23 cellular contexts compared by ENCODE assay signal in the genomic region with DNA sequence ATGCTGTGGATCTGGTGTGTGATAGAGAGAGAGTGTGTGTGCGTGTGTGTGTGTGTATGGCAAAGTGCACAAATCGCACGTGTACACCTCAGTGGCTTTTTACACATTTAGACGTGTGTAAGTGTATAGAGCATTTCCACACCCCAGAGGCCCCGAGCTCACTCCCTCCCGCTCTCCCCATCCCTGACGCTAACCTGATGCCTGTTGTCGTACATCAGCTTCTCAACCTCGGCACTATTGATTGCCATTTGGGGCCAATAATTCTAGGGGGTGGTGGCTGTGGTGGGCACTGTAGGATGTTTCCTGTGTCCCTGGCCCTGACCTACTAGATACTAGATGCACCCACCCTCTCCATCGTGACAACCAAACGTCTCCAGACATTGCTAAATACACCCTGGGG. TPM values are rescaled to one million over a fixed set of nuclear protein-coding genes. Genes with fewer than 3 reads are reported as not detected.
DNase-seq lines count a peak whose midpoint lies in the region; ATAC-seq, FAIRE-seq and TF ChIP-seq lines count a peak whose summit lies in the region.
"Had no signal": no experiment of that assay in that cellular context is flagged by ENCODE, and none has a peak within 500 bp of the region (broad histone marks: within the 10 kb centered on the region; RNA-seq: fewer than 3 reads in every experiment).

No MANE protein-coding gene starts in this region.

- no peak overlapping the region for H3K4ac ChIP-seq in neuronal stem cell (ENCODE audit: low read length)

- DNase-seq in breast epithelium (ENCODE audit: low spot score in 2 of 2) (no peak), MCF 10A (ENCODE audit: unreplicated experiment) (no peak), GM12878 (ENCODE audit: low read depth, low spot score) (no peak), neuronal stem cell (ENCODE audit: low spot score) (no peak), vagina (ENCODE audit: extremely low spot score in 2 of 2) (no peak), T-helper 1 cell (no peak), NCI-H1417 (lab: John Stamatoyannopoulos, UW) (no peak), NCI-H146 (lab: John Stamatoyannopoulos, UW) (no peak)
- DNase-seq: CD4-positive, CD25-positive, alpha-beta regulatory T cell; DMS153; DND-41; GOT3; Karpas-422; NCI-H1092 treated with DMSO at 0.1 percent for 48 hours; NCI-H1436 treated with DMSO at 0.1 percent for 48 hours; NCI-H1930; NCI-H2107; NCI-H524; NCI-H774 had no signal

- H4K91ac ChIP-seq in neuronal stem cell (ENCODE audit: low read depth, low read length, poor library complexity), result no peak overlapping the region

- H3K23ac ChIP-seq in neuronal stem cell (ENCODE audit: low read depth, low read length, poor library complexity), result no peak overlapping the region

- H3K79me1 ChIP-seq in neuronal stem cell (ENCODE audit: low read depth, low read length), result no peaks in the 10 kb centered on the region

- H3K36me3 ChIP-seq in breast epithelium (no peaks in the 10 kb centered on the region), GM12878 (ENCODE audit: control insufficient read depth in 2 of 2, insufficient read depth in 2 of 2, low read length in 1 of 2) (no peaks in the 10 kb centered on the region; a peak in 1 of 4 replicates), neuronal stem cell (replicated peaks in 1 of 2; ENCODE audit: control insufficient read depth in 2 of 2, insufficient read depth in 2 of 2, low read length in 2 of 2) (no peaks in the 10 kb centered on the region), vagina (no peaks in the 10 kb centered on the region)
- H3K36me3 ChIP-seq: HAP-1 had no signal

- BruUV-seq in MCF 10A (replicated peaks; lab: Mats Ljungman, UMichigan), result no TSS peak
- no TSS peak for BruUV-seq in GM12878 (replicated peaks; lab: Mats Ljungman, UMichigan)

- H3K4me2 ChIP-seq in GM12878 (ENCODE audit: control insufficient read depth, insufficient read depth) (no peak overlapping the region), neuronal stem cell (ENCODE audit: insufficient read depth, low read length, poor library complexity, severe bottlenecking) (no peak overlapping the region)
- H3K4me2 ChIP-seq: SK-N-SH had no signal

- H3K4me3 ChIP-seq in breast epithelium, result no peak overlapping the region
- H3K4me3 ChIP-seq in GM12878, result no peak overlapping the region
- no peak overlapping the region for H3K4me3 ChIP-seq in neuronal stem cell (ENCODE audit: low read length in 2 of 2)
- H3K4me3 ChIP-seq in vagina, result no peak overlapping the region
- H3K4me3 ChIP-seq: HAP-1 had no signal

- peak overlapping the region; percentile 76 for H3K14ac ChIP-seq in neuronal stem cell (ENCODE audit: low read length)

- no peak overlapping the region for H2BK5ac ChIP-seq in neuronal stem cell (ENCODE audit: low read length)

- H3K9me3 ChIP-seq in breast epithelium (no peaks in the 10 kb centered on the region), GM12878 (replicated peaks; ENCODE audit: control insufficient read depth, insufficient read depth, low read length) (no peaks in the 10 kb centered on the region), neuronal stem cell (replicated peaks in 1 of 2; ENCODE audit: control insufficient read depth in 2 of 2, insufficient read depth in 1 of 2, low read depth in 1 of 2, low read length in 2 of 2) (no peaks in the 10 kb centered on the region), vagina (no peaks in the 10 kb centered on the region)
- H3K9me3 ChIP-seq: HAP-1, SK-N-SH had no signal

- H4K20me1 ChIP-seq in GM12878 (ENCODE audit: control insufficient read depth, insufficient read depth), result no peaks in the 10 kb centered on the region

- RAD21 ChIA-PET in GM12878 (lab: Charles Lee; ENCODE audit: unreplicated experiment), result no interaction called here

- no peak for FAIRE-seq in GM12878 (lab: Jason Lieb, UNC)

- POLR2A ChIA-PET in MCF 10A (lab: Yijun Ruan, JAX) (interaction anchor here (0.6 to 2.9 kb wide), 4 partner anchors 9 to 775 kb away, joined by 3 to 10 read pairs (median 3); no protein-coding TSS in a partner anchor), GM12878 (lab: Charles Lee) (no interaction called here)

- H2BK15ac ChIP-seq in neuronal stem cell (ENCODE audit: low read length), result no peak overlapping the region

- no peak for ATAC-seq in GM12878

- H3K4me1 ChIP-seq in breast epithelium, result peaks cover 0 to 7% of the 10 kb centered on the region in 2 donors
- H3K4me1 ChIP-seq in GM12878 (ENCODE audit: control insufficient read depth, insufficient read depth, low read length), result no peaks in the 10 kb centered on the region
- H3K4me1 ChIP-seq in neuronal stem cell (ENCODE audit: control insufficient read depth in 2 of 2, insufficient read depth in 1 of 2, low read depth in 1 of 2, low read length in 2 of 2), result no peaks in the 10 kb centered on the region
- H3K4me1 ChIP-seq in vagina, result peaks cover 7% of the 10 kb centered on the region
- H3K4me1 ChIP-seq: HAP-1 had no signal

- H3K9ac ChIP-seq in GM12878 (ENCODE audit: control insufficient read depth, insufficient read depth, low read length) (no peak overlapping the region), neuronal stem cell (ENCODE audit: low read depth, low read length, poor library complexity) (no peak overlapping the region)
- H3K9ac ChIP-seq: SK-N-SH had no signal

- no peak overlapping the region for H2AK5ac ChIP-seq in neuronal stem cell (ENCODE audit: low read depth, low read length)

- H3K79me2 ChIP-seq in GM12878 (ENCODE audit: control insufficient read depth, insufficient read depth, low read length), result no peaks in the 10 kb centered on the region

- H3K27me3 Mint-ChIP-seq in MCF 10A (ENCODE audit: insufficient read depth, unreplicated experiment), result no peaks in the 10 kb centered on the region
- H3K27me3 Mint-ChIP-seq: CD4-positive, CD25-positive, alpha-beta regulatory T cell had no signal

- in situ Hi-C loops in GM12878 (cut with MboI), result no loop called here

- H3K27ac ChIP-seq in breast epithelium (peak overlapping the region; percentile 9 to 25), GM12878 (ENCODE audit: control insufficient read depth, insufficient read depth) (no peak overlapping the region), neuronal stem cell (replicated peaks; ENCODE audit: low read length) (no peak overlapping the region), vagina (peak overlapping the region; percentile 73)
- H3K27ac ChIP-seq: 22Rv1, HL-60 had no signal

- peaks cover 20% of the 10 kb centered on the region for H3K4me1 Mint-ChIP-seq in MCF 10A (ENCODE audit: insufficient read depth, unreplicated experiment)

- H4K8ac ChIP-seq in neuronal stem cell (ENCODE audit: low read depth, low read length), result no peak overlapping the region

- H2AFZ ChIP-seq in GM12878 (ENCODE audit: control insufficient read depth, low read depth, low read length) (no peak overlapping the region), neuronal stem cell (ENCODE audit: low read length) (no peak overlapping the region)

- no peak overlapping the region for H2BK12ac ChIP-seq in neuronal stem cell (ENCODE audit: low read length)

- TF ChIP-seq POLR2A in breast epithelium (IDR thresholded peaks at IDR 0.05), result no peak
- TF ChIP-seq POLR2A in GM12878 (IDR thresholded peaks at IDR 0.05; ENCODE audit: low read depth, low read length), result no peak
- TF ChIP-seq POLR2A in vagina (IDR thresholded peaks at IDR 0.05), result no peak

- H3K36me3 Mint-ChIP-seq in MCF 10A (ENCODE audit: insufficient read depth, unreplicated experiment), result peaks cover 7% of the 10 kb centered on the region
- H3K36me3 Mint-ChIP-seq: CD4-positive, CD25-positive, alpha-beta regulatory T cell had no signal

- peak overlapping the region; percentile 5 for H3K18ac ChIP-seq in neuronal stem cell (ENCODE audit: low read length)

- no peaks in the 10 kb centered on the region for H3K9me3 Mint-ChIP-seq in MCF 10A (ENCODE audit: unreplicated experiment)
- H3K9me3 Mint-ChIP-seq: CD4-positive, CD25-positive, alpha-beta regulatory T cell had no signal

- no peak overlapping the region for H3K4me3 Mint-ChIP-seq in MCF 10A (ENCODE audit: unreplicated experiment)
- H3K4me3 Mint-ChIP-seq: CD4-positive, CD25-positive, alpha-beta regulatory T cell had no signal

- TF ChIP-seq CTCF in breast epithelium (IDR thresholded peaks at IDR 0.05), result no peak
- TF ChIP-seq CTCF in MCF 10A (IDR thresholded peaks at IDR 0.05; ENCODE audit: unreplicated experiment), result no peak
- no peak for TF ChIP-seq CTCF in GM12878 (IDR thresholded peaks at IDR 0.05 in 2 of 3, conservative IDR thresholded peaks at IDR 0.05 in 1 of 3; ENCODE audit: control insufficient read depth in 2 of 3, extremely low read depth in 1 of 3, insufficient read depth in 1 of 3, low read depth in 3 of 3, low read length in 3 of 3)
- no peak for TF ChIP-seq CTCF in vagina (IDR thresholded peaks at IDR 0.05)

- no peak overlapping the region for H2BK120ac ChIP-seq in neuronal stem cell (ENCODE audit: low read depth, low read length)

- H3K27me3 ChIP-seq in breast epithelium (no peaks in the 10 kb centered on the region), GM12878 (replicated peaks in 1 of 2; ENCODE audit: control insufficient read depth in 2 of 2, insufficient read depth in 2 of 2, low read length in 1 of 2) (no peaks in the 10 kb centered on the region), neuronal stem cell (ENCODE audit: control insufficient read depth in 3 of 3, insufficient read depth in 3 of 3, low read depth in 1 of 3, low read length in 3 of 3) (no peaks in the 10 kb centered on the region), vagina (no peaks in the 10 kb centered on the region)

- TF ChIP-seq EP300 in GM12878 (IDR thresholded peaks at IDR 0.05; ENCODE audit: borderline replicate concordance in 1 of 2, control insufficient read depth in 1 of 2, low read depth in 2 of 2, low read length in 2 of 2), result no peak

- SMC1A ChIA-PET in GM12878 (lab: Charles Lee; ENCODE audit: uncharacterized antibody, unreplicated experiment), result no interaction called here

- CTCF ChIA-PET in MCF 10A (lab: Yijun Ruan, JAX) (interaction anchor here (1.0 kb wide), 1 partner anchor 163 kb away, joined by 3 read pairs; no protein-coding TSS in a partner anchor), GM12878 (lab: Yijun Ruan, JAX) (interaction anchor here (1.2 kb wide), 1 partner anchor 163 kb away, joined by 4 read pairs; no protein-coding TSS in a partner anchor)

- intact Hi-C loops in breast epithelium (cut with DNase I; ENCODE audit: low total_unique reads) (no loop called here), MCF 10A (cut with micrococcal nuclease) (loop anchor here (5.0 kb wide), 1 partner anchor 63 kb away; no protein-coding TSS in a partner anchor), GM12878 (cut with micrococcal nuclease; ENCODE audit: unreplicated experiment) (no loop called here), vagina (cut with DNase I) (no loop called here)

- H3K27ac Mint-ChIP-seq in MCF 10A (ENCODE audit: low read depth, unreplicated experiment), result no peak overlapping the region
- H3K27ac Mint-ChIP-seq: CD4-positive, CD25-positive, alpha-beta regulatory T cell had no signal

- TF ChIP-seq RAD21 in GM12878 (IDR thresholded peaks at IDR 0.05; ENCODE audit: insufficient read depth, low read depth, low read length), result no peak

- WGBS in GM12878 (ENCODE audit: insufficient coverage, insufficient replicate concordance, low lambda C conversion rate, missing lambda C conversion rate), result 65% methylated on average over 11 of the region's 11 CpGs
- no CpG with 5 or more reads among the region's 11 CpGs for WGBS in neuronal stem cell (ENCODE audit: extremely low coverage in 2 of 2, insufficient read length in 2 of 2, insufficient replicate concordance in 1 of 2), 2 donors

RNA-seq across cellular contexts. Expression of gene CRISPLD2, which starts 30.4 kb away (rescaled TPM):
- total RNA-seq in breast epithelium (100 to 1,000 TPM in 2 of 3 donors, 10 to 100 TPM in 1; 94.7 to 386 (median 216) TPM), MCF 10A (2022) (0.28 TPM in 1 of 2 replicates, not detected in the other), GM12878 (2014; rRNA removed) (not detected in 2 replicates), GM12878 (2014; rRNA removed; fragmentation: Illumina TruSeq; extraction: Trizol) (0.04 TPM in 1 of 2 replicates, not detected in the other), GM12878 (2021) (0.08 and 0.21 TPM in 2 replicates), vagina (320 TPM)
- total RNA-seq in GM12878 (2013; cell fraction: nucleolus; rRNA removed), result 0.22 and 0.33 TPM in 2 replicates
- polyA plus RNA-seq in GM12878 (2011; ENCODE audit: low read depth), result not detected
- polyA plus RNA-seq in GM12878 (2011; rRNA removed) (0.09 and 0.30 TPM in 2 replicates), GM12878 (2014; fragmentation: Illumina TruSeq; extraction: Trizol) (0.03 TPM in 1 of 2 replicates, not detected in the other), GM12878 (2014; fragmentation: Nextera tagmentation; extraction: Ambion mirVana) (not detected), GM12878 (2014; rRNA removed) (0.05 and 0.20 TPM in 2 replicates), GM12878 (2016; fragmentation: Nextera tagmentation; extraction: Ambion mirVana) (not detected)
- polyA plus RNA-seq in GM12878 (2011; cell fraction: cytosol; rRNA removed), result 0.22 and 0.23 TPM in 2 replicates
- polyA plus RNA-seq in GM12878 (2011; cell fraction: nucleus; rRNA removed), result 0.12 and 0.39 TPM in 2 replicates
- 0.09 TPM in 1 of 2 replicates, not detected in the other for polyA plus RNA-seq in GM12878 (2012)
- 0.22 and 0.82 TPM in 2 replicates for polyA minus RNA-seq in GM12878 (2011; rRNA and poly(A)+ RNA removed)
- not detected in 2 replicates for polyA minus RNA-seq in GM12878 (2011; cell fraction: cytosol; rRNA and poly(A)+ RNA removed)
- 0.38 and 0.48 TPM in 2 replicates for polyA minus RNA-seq in GM12878 (2011; cell fraction: nucleus; rRNA and poly(A)+ RNA removed)
- polyA plus RNA-seq in neuronal stem cell (2013, experiment 1 of 2), result 0.14 TPM
- polyA plus RNA-seq in neuronal stem cell (2013, experiment 2 of 2), result 0.12 TPM

Comparison
In these comparisons a context has a peak if more than half of its experiments do, and no peak if none do; other contexts are left out.
1. RNA of gene CRISPLD2, which starts 30.4 kb away (total RNA-seq): 320 TPM in vagina (single experiment) and 94.7 to 386 TPM in breast epithelium; 0.28 TPM in MCF 10A and 0.04 to 0.33 TPM in GM12878; every median in the first group is over 10 times any median in the second.
2. H3K27ac ChIP-seq: peak in breast epithelium (2 of 2) and vagina (single experiment); none in GM12878 (single experiment) and neuronal stem cell (single experiment).